11 cellular contexts compared by ENCODE assay signal in genomic region chr13:74210693-74211393, GRCh38.
A peak's percentile ranks its signal among the peaks of the same experiment; 100 is the strongest.
DNase-seq lines count a peak whose midpoint lies in the region; ATAC-seq and TF ChIP-seq lines count a peak whose summit lies in the region.
"Had no signal": no experiment of that assay in that cellular context is flagged by ENCODE, and none has a peak within 500 bp of the region (broad histone marks: within the 10 kb centered on the region; RNA-seq: fewer than 3 reads in every experiment).

No MANE protein-coding gene starts in this region.

- peak overlapping the region; percentile 36 for H3K4me2 ChIP-seq in fibroblast of lung (ENCODE audit: extremely low read depth, insufficient read depth, low read length)
- H3K4me2 ChIP-seq in skeletal muscle satellite cell (ENCODE audit: low read length) = peak overlapping the region; percentile 61
- H3K4me2 ChIP-seq: A549 had no signal

- H2AFZ ChIP-seq in fibroblast of lung (ENCODE audit: low read length) = peak overlapping the region; percentile 34

- no peaks in the 10 kb centered on the region for H3K9me3 ChIP-seq in fibroblast of lung (ENCODE audit: control insufficient read depth, insufficient read depth, low read depth, low read length)
- no peaks in the 10 kb centered on the region for H3K9me3 ChIP-seq in skeletal muscle satellite cell (replicated peaks; ENCODE audit: low read length)
- H3K9me3 ChIP-seq in ovary = no peaks in the 10 kb centered on the region
- H3K9me3 ChIP-seq: A549 had no signal

- peaks cover 2% of the 10 kb centered on the region for H3K4me1 ChIP-seq in fibroblast of lung (ENCODE audit: control insufficient read depth, extremely low read depth, insufficient read depth, low read length)
- H3K4me1 ChIP-seq in skeletal muscle satellite cell (ENCODE audit: control insufficient read depth, insufficient read depth, low read length) = peaks cover 29% of the 10 kb centered on the region
- no peaks in the 10 kb centered on the region for H3K4me1 ChIP-seq in ovary (ENCODE audit: insufficient read depth)
- H3K4me1 ChIP-seq: A549 had no signal

- no peaks in the 10 kb centered on the region for H3K79me2 ChIP-seq in fibroblast of lung (ENCODE audit: control insufficient read depth, insufficient read depth, low read length)

- ATAC-seq in HG03135 (IDR thresholded peaks at IDR 0.05; ENCODE audit: unreplicated experiment) = no peak
- no peak for ATAC-seq in HG03025 (IDR thresholded peaks at IDR 0.05; ENCODE audit: low FRiP score, unreplicated experiment)

- H3K27ac ChIP-seq in fibroblast of lung (ENCODE audit: insufficient read depth, low read length) = peak overlapping the region; percentile 22
- no peak overlapping the region for H3K27ac ChIP-seq in ovary

- no peak overlapping the region for H3K9ac ChIP-seq in fibroblast of lung (ENCODE audit: insufficient read depth, low read length)
- peak overlapping the region; percentile 64 for H3K9ac ChIP-seq in skeletal muscle satellite cell (ENCODE audit: low read depth, low read length)

- no peak for TF ChIP-seq POLR2A in ovary (IDR thresholded peaks at IDR 0.05)

- H4K20me1 ChIP-seq in fibroblast of lung (ENCODE audit: control insufficient read depth, extremely low read depth, insufficient read depth, low read length) = no peaks in the 10 kb centered on the region

- DNase-seq in NCI-H1436 (lab: John Stamatoyannopoulos, UW) (peak; percentile 87), NCI-H1436 treated with DMSO at 0.1 percent for 48 hours (lab: John Stamatoyannopoulos, UW) (no peak), NCI-H82 (lab: John Stamatoyannopoulos, UW) (peak; percentile 97), fibroblast of lung (ENCODE audit: low read depth in 2 of 2) (peak; percentile 93 to 98), ovary (no peak)
- DNase-seq: activated CD8-positive, alpha-beta memory T cell treated with anti-CD3 and anti-CD28 coated beads, Interleukin-2, amount 50 U/mL, for 4 hours; NCI-H1048 had no signal

- intact Hi-C loops in ovary (cut with DNase I) = no loop called here

- WGBS in ovary, 3 donors = 39 to 53% (median 44%) methylated on average over 4 of the region's 4 CpGs

- no peaks in the 10 kb centered on the region for H3K36me3 ChIP-seq in fibroblast of lung (ENCODE audit: control insufficient read depth, insufficient read depth, low read length)
- H3K36me3 ChIP-seq in skeletal muscle satellite cell (ENCODE audit: insufficient read depth, low read length) = no peaks in the 10 kb centered on the region
- H3K36me3 ChIP-seq in ovary = no peaks in the 10 kb centered on the region

- no peak for TF ChIP-seq CTCF in fibroblast of lung (conservative IDR thresholded peaks at IDR 0.05 in 1 of 2, IDR thresholded peaks at IDR 0.05 in 1 of 2; ENCODE audit: low read depth in 1 of 2, low read length in 2 of 2)
- no peak for TF ChIP-seq CTCF in ovary (IDR thresholded peaks at IDR 0.05)

- H3K4me3 ChIP-seq in fibroblast of lung (replicated peaks in 1 of 4; ENCODE audit: control extremely low read depth in 1 of 4, insufficient read depth in 1 of 4, low read depth in 3 of 4, low read length in 4 of 4) (no peak overlapping the region), skeletal muscle satellite cell (ENCODE audit: low read length) (peak overlapping the region; percentile 18), ovary (no peak overlapping the region)
- H3K4me3 ChIP-seq: A549 had no signal

- TF ChIP-seq EP300 in ovary (IDR thresholded peaks at IDR 0.05) = no peak

- no peaks in the 10 kb centered on the region for H3K27me3 ChIP-seq in fibroblast of lung (ENCODE audit: control insufficient read depth, insufficient read depth, low read length)
- H3K27me3 ChIP-seq in skeletal muscle satellite cell (ENCODE audit: control insufficient read depth, insufficient read depth, low read length) = no peaks in the 10 kb centered on the region
- no peaks in the 10 kb centered on the region for H3K27me3 ChIP-seq in ovary

Comparison
In these comparisons a context has a peak if more than half of its experiments do, and no peak if none do; other contexts are left out.
1. DNase-seq: peak in NCI-H1436 (single experiment), NCI-H82 (single experiment) and fibroblast of lung (2 of 2); none in NCI-H1436 treated with DMSO at 0.1 percent for 48 hours (single experiment) and ovary (0 of 5).